ENCODE assay signal across 22 cellular contexts in genomic region chr3:136675150-136675858, GRCh38.
"Had no signal": no experiment of that assay in that cellular context is flagged by ENCODE, and none has a peak within 500 bp of the region (broad histone marks: within the 10 kb centered on the region; RNA-seq: fewer than 3 reads in every experiment).

No MANE protein-coding gene starts in this region.

- H3K4me3 ChIP-seq: gastroesophageal sphincter, stomach, suprapubic skin, tibial nerve had no signal

- H3K27ac ChIP-seq: epithelial cell of prostate, gastroesophageal sphincter, stomach, suprapubic skin, tibial nerve had no signal

- H3K9me3 Mint-ChIP-seq: activated B cell treated with CpG ODN at 0.5 μM for 24 hours; stimulated activated effector memory CD8-positive, alpha-beta T cell treated with anti-CD3 and anti-CD28 coated beads, Interleukin-12 subunit alpha, Interleukin-12 subunit beta, amount 100 ng/mL, for 72 hours had no signal

- H3K36me3 ChIP-seq: gastroesophageal sphincter, stomach, suprapubic skin, tibial nerve had no signal

- H3K36me3 Mint-ChIP-seq: stimulated activated effector memory CD8-positive, alpha-beta T cell treated with anti-CD3 and anti-CD28 coated beads, Interleukin-12 subunit alpha, Interleukin-12 subunit beta, amount 100 ng/mL, for 72 hours had no signal

- H3K4me3 Mint-ChIP-seq: activated B cell treated with CpG ODN at 0.5 μM for 24 hours; activated CD4-positive, alpha-beta T cell treated with anti-CD3 and anti-CD28 coated beads for 36 hours; stimulated activated effector memory CD8-positive, alpha-beta T cell treated with anti-CD3 and anti-CD28 coated beads, Interleukin-12 subunit alpha, Interleukin-12 subunit beta, amount 100 ng/mL, for 72 hours had no signal

- H3K27me3 ChIP-seq: gastroesophageal sphincter, stomach, suprapubic skin, tibial nerve had no signal

- H3K27me3 Mint-ChIP-seq: activated B cell treated with CpG ODN at 0.5 μM for 24 hours; activated CD4-positive, alpha-beta T cell treated with anti-CD3 and anti-CD28 coated beads for 36 hours had no signal

- DNase-seq: activated B cell treated with CpG ODN at 0.5 μM for 24 hours; activated CD4-positive, alpha-beta T cell treated with anti-CD3 and anti-CD28 coated beads for 36 hours; activated CD4-positive, alpha-beta T cell treated with anti-CD3 and anti-CD28 coated beads, Interleukin-2, amount 50 U/mL, for 4 hours; activated CD8-positive, alpha-beta memory T cell treated with anti-CD3 and anti-CD28 coated beads, Interleukin-2, amount 50 U/mL, for 48 hours; activated naive CD4-positive, alpha-beta T cell treated with Interleukin-2 at 50 U/mL for 16 hours; activated T-cell treated with anti-CD3 and anti-CD28 coated beads, Interleukin-2, amount 50 U/mL, for 48 hours; amygdala; cortex of kidney; head of caudate nucleus; hypothalamus; left ventricle myocardium superior; occipital lobe; small intestine; stimulated activated CD4-positive, alpha-beta T cell treated with anti-CD3 and anti-CD28 coated beads, Interleukin-2, amount 100 ng/mL, for 24 hours; stomach; T-helper 9 cell had no signal

- H3K9me3 ChIP-seq: gastroesophageal sphincter, stomach, suprapubic skin, tibial nerve had no signal

- H3K27ac Mint-ChIP-seq: activated B cell treated with CpG ODN at 0.5 μM for 24 hours; activated CD4-positive, alpha-beta T cell treated with anti-CD3 and anti-CD28 coated beads for 36 hours; stimulated activated effector memory CD8-positive, alpha-beta T cell treated with anti-CD3 and anti-CD28 coated beads, Interleukin-12 subunit alpha, Interleukin-12 subunit beta, amount 100 ng/mL, for 72 hours had no signal

- ATAC-seq: activated CD4-positive, alpha-beta T cell treated with anti-CD3 and anti-CD28 coated beads for 36 hours; gastroesophageal sphincter; left ventricle myocardium superior; sciatic nerve; stimulated activated effector memory CD8-positive, alpha-beta T cell treated with anti-CD3 and anti-CD28 coated beads, Interleukin-12 subunit alpha, Interleukin-12 subunit beta, amount 100 ng/mL, for 72 hours had no signal
